In the genomic region with DNA sequence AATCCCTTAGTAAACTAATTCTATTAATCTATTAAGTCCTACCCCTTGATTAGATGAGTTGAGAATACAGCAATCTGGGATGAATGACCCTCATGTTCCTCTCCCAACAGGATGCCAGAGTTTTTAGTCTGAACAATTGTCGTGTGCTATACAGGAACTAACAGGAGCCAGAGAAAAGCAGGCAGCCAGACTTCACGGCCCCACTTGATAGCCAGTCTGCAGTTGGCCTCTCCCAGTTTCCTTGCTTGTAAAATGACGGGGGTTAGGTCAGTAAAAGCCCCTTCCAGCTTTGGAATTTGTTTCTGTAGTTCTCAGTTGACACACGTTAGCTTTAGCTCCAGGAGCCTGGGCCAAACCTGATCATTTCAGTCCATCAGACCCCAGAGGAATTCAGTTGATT, we compare ENCODE assay signal across 32 cellular contexts.
"Had no signal": no experiment of that assay in that cellular context is flagged by ENCODE, and none has a peak within 500 bp of the region (broad histone marks: within the 10 kb centered on the region; RNA-seq: fewer than 3 reads in every experiment).

No MANE protein-coding gene starts in this region.

- H3K36me3 ChIP-seq: left lung, lower lobe of right lung, neural progenitor cell, pancreas, suprapubic skin, upper lobe of right lung had no signal

- DNase-seq: head of caudate nucleus; hypothalamus; immature natural killer cell; kidney glomerular epithelial cell; left cardiac atrium; left lung; lower lobe of right lung; mammary epithelial cell; mesenchymal stem cell; naive B cell; natural killer cell; nephron progenitor cell; pancreas; posterior cingulate gyrus; psoas muscle; stimulated activated CD4-positive, alpha-beta T cell treated with anti-CD3 and anti-CD28 coated beads, Interleukin-12 subunit alpha, Interleukin-12 subunit beta, amount 100 ng/mL, for 4 hours; stimulated activated CD4-positive, alpha-beta T cell treated with anti-CD3 and anti-CD28 coated beads, Interleukin-15, amount 100 ng/mL, for 24 hours; stimulated activated CD4-positive, alpha-beta T cell treated with anti-CD3 and anti-CD28 coated beads, Interleukin-2, amount 100 ng/mL, for 24 hours; stimulated activated CD4-positive, alpha-beta T cell treated with anti-CD3 and anti-CD28 coated beads, Interleukin-4, amount 100 ng/mL, for 1 hour; stimulated activated naive CD4-positive, alpha-beta T cell; tibial artery; trophoblast cell; upper lobe of right lung had no signal

- FAIRE-seq: islet of Langerhans, pancreas, urothelium cell line had no signal

- ATAC-seq: left cardiac atrium, left lung, lower lobe of right lung, natural killer cell, pancreas, psoas muscle, sciatic nerve, upper lobe of right lung had no signal

- H3K27me3 ChIP-seq: left lung, neural progenitor cell, pancreas, suprapubic skin, tibial artery, upper lobe of right lung had no signal

- H3K27ac ChIP-seq: left lung, lower lobe of right lung, neural progenitor cell, pancreas, psoas muscle, skin epidermis, suprapubic skin, thoracic aorta, tibial artery, upper lobe of right lung had no signal

- H3K4me1 Mint-ChIP-seq: immature natural killer cell, naive B cell, natural killer cell had no signal

- H3K4me3 Mint-ChIP-seq: immature natural killer cell; mesothelial cell of epicardium; natural killer cell; nephron progenitor cell; neural progenitor cell; stimulated activated naive CD8-positive, alpha-beta T cell treated with anti-CD3 and anti-CD28 coated beads, Interleukin-15, Interleukin-2, amounts not matched to agents 100 ng/mL and 50 ng/mL, for 24 hours had no signal

- H3K27ac Mint-ChIP-seq: immature natural killer cell; mesothelial cell of epicardium; naive B cell; natural killer cell; nephron progenitor cell; stimulated activated naive CD8-positive, alpha-beta T cell treated with anti-CD3 and anti-CD28 coated beads, Interleukin-15, Interleukin-2, amounts not matched to agents 100 ng/mL and 50 ng/mL, for 24 hours had no signal

- H3K9me3 ChIP-seq: left lung, lower lobe of right lung, pancreas, psoas muscle, suprapubic skin, thoracic aorta, tibial artery, upper lobe of right lung had no signal

- H3K9ac ChIP-seq: neural progenitor cell had no signal

- H3K9me3 Mint-ChIP-seq: immature natural killer cell; mesothelial cell of epicardium; naive B cell; natural killer cell; nephron progenitor cell; neural progenitor cell; stimulated activated naive CD8-positive, alpha-beta T cell treated with anti-CD3 and anti-CD28 coated beads, Interleukin-15, Interleukin-2, amounts not matched to agents 100 ng/mL and 50 ng/mL, for 24 hours had no signal

- H3K4me1 ChIP-seq: left lung, lower lobe of right lung, pancreas, psoas muscle, suprapubic skin, tibial artery, upper lobe of right lung had no signal

- H3K36me3 Mint-ChIP-seq: immature natural killer cell, naive B cell, natural killer cell, neural progenitor cell had no signal

- H3K4me3 ChIP-seq: left lung, lower lobe of right lung, neural progenitor cell, pancreas, psoas muscle, skin epidermis, suprapubic skin, thoracic aorta, tibial artery, upper lobe of right lung had no signal
